ENCODE assay signal across 8 cellular contexts in the genomic region with DNA sequence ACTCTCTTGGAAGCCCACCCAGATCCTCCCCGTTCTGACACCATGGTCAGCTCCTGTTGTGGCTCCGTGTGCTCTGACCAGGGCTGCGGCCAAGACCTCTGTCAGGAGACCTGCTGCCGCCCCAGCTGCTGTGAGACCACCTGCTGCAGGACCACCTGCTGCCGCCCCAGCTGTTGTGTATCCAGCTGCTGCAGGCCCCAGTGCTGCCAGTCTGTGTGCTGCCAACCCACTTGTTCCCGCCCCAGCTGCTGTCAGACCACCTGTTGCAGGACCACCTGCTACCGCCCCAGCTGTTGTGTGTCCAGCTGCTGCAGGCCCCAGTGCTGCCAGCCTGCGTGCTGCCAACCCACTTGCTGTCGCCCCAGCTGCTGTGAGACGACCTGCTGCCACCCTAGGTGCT. TPM values are rescaled to one million over a fixed set of nuclear protein-coding genes. Genes with fewer than 3 reads are reported as not detected.
"Had no signal": no experiment of that assay in that cellular context is flagged by ENCODE, and none has a peak within 500 bp of the region (broad histone marks: within the 10 kb centered on the region; RNA-seq: fewer than 3 reads in every experiment).

A gene (plus strand): TSS at position 43 of the 400 bp plus-strand sequence. CDS start 0 bp downstream, at position 43.

RNA-seq across cellular contexts. Expression of the gene that starts here (rescaled TPM):
- total RNA-seq: activated B cell treated with CpG ODN at 0.5 μM for 24 hours; activated CD4-positive, alpha-beta T cell treated with anti-CD3 and anti-CD28 coated beads, Interleukin-2, amount 10 ng/mL, durations not matched to agents 24 days and 14 days; activated CD8-positive, alpha-beta memory T cell treated with anti-CD3 and anti-CD28 coated beads, Interleukin-2, amount 10 ng/mL, durations not matched to agents 7 days and 5 days; activated T-helper 1 cell treated with anti-CD3 and anti-CD28 coated beads, Interleukin-12 subunit alpha, Interleukin-12 subunit beta, Interleukin-2, Interleukin-4 antibody, amounts not matched to agents 30 ng/mL and 10 ng/mL and 1 ng/mL, durations not matched to agents 14 hours and 24 hours and 36 hours; ascending aorta; Right ventricle myocardium superior; SK-MEL-5; T-helper 17 cell had no signal
